ENCODE assay signal across 12 cellular contexts in genomic region chr16:66127459-66128362, GRCh38.
DNase-seq lines count a peak whose midpoint lies in the region; ATAC-seq and TF ChIP-seq lines count a peak whose summit lies in the region.
"Had no signal": no experiment of that assay in that cellular context is flagged by ENCODE, and none has a peak within 500 bp of the region (broad histone marks: within the 10 kb centered on the region; RNA-seq: fewer than 3 reads in every experiment).

No MANE protein-coding gene starts in this region.

- no peaks in the 10 kb centered on the region for H3F3A ChIP-seq in neural cell (ENCODE audit: insufficient read depth, low read length, poor library complexity, severe bottlenecking)

- H4K20me1 ChIP-seq in neural cell (ENCODE audit: insufficient read depth) = no peaks in the 10 kb centered on the region

- no peak overlapping the region for H3K9ac ChIP-seq in neural cell (ENCODE audit: low read length)

- no peak for TF ChIP-seq EP300 in neural cell (conservative IDR thresholded peaks at IDR 0.05; ENCODE audit: poor library complexity, severe bottlenecking)

- no peaks in the 10 kb centered on the region for H3K79me2 ChIP-seq in neural cell (replicated peaks; ENCODE audit: insufficient read depth, low read length)

- no peak for TF ChIP-seq RAD21 in neural cell (conservative IDR thresholded peaks at IDR 0.05)

- H3K27me3 ChIP-seq in RWPE2 (ENCODE audit: insufficient read depth, poor library complexity, severe bottlenecking) = peaks cover 3% of the 10 kb centered on the region
- H3K27me3 ChIP-seq in heart left ventricle = peaks cover 0 to 28% (median 0%) of the 10 kb centered on the region in 9 donors
- H3K27me3 ChIP-seq in neural cell (ENCODE audit: insufficient read depth, low read depth, low read length) = no peaks in the 10 kb centered on the region

- no peaks in the 10 kb centered on the region for H3K9me2 ChIP-seq in neural cell (ENCODE audit: insufficient read depth, low read length)

- no peak overlapping the region for H2AFZ ChIP-seq in neural cell (ENCODE audit: low read depth, low read length)

- ATAC-seq in RWPE2 (ENCODE audit: low read depth) = 0 out of 3 replicates have a peak, but pooled peaks have one; percentile 22
- peak in 3 of 4 donors; percentile 70 to 74 (median 72) for ATAC-seq in heart left ventricle
- no peak for ATAC-seq in HG02763 (IDR thresholded peaks at IDR 0.05; ENCODE audit: unreplicated experiment)

- intact Hi-C loops in heart left ventricle (cut with DNase I) = no loop called here

- H3K9me3 ChIP-seq in RWPE2 (ENCODE audit: severe bottlenecking) (no peaks in the 10 kb centered on the region), heart left ventricle (no peaks in the 10 kb centered on the region), neural cell (ENCODE audit: low read length) (no peaks in the 10 kb centered on the region)

- TF ChIP-seq CTCF in RWPE2 (IDR thresholded peaks at IDR 0.05; ENCODE audit: poor library complexity, severe bottlenecking) = no peak
- TF ChIP-seq CTCF in heart left ventricle (IDR thresholded peaks at IDR 0.05) = peak in 2 of 12 donors; percentile 7 to 34
- peak; percentile 41 for TF ChIP-seq CTCF in neural cell (IDR thresholded peaks at IDR 0.05; ENCODE audit: poor library complexity, severe bottlenecking)

- in situ Hi-C loops in ACHN (cut with HindIII; ENCODE audit: low pct_ligation_motif_present, low pct_unique_long_range_greater_than_20kb, low sequenced_read_pairs) = no loop called here

- DNase-seq in D341Med (ENCODE audit: low spot score) = peak; percentile 66
- no peak for DNase-seq in RWPE2 (ENCODE audit: low spot score)
- DNase-seq in heart left ventricle = peak in 2 of 5 donors; percentile 45 to 60
- DNase-seq in EL = no peak
- no peak for DNase-seq in GM19240 (ENCODE audit: insufficient read length, low spot score)
- DNase-seq in ACHN = no peak
- DNase-seq: activated CD4-positive, alpha-beta T cell treated with anti-CD3 and anti-CD28 coated beads for 1 hour; GOT3; SIG-M5 had no signal

- H3K27ac ChIP-seq in RWPE2 (ENCODE audit: poor library complexity, severe bottlenecking) (no peak overlapping the region), heart left ventricle (no peak overlapping the region), neural cell (ENCODE audit: low read length) (no peak overlapping the region)
- H3K27ac ChIP-seq: C4-2B had no signal

- 28 to 39% (median 34%) methylated on average over 26 of the region's 26 CpGs for WGBS in heart left ventricle, 4 donors

- H3K4me3 ChIP-seq in RWPE2 (ENCODE audit: severe bottlenecking) (no peak overlapping the region), heart left ventricle (peak overlapping the region in 1 of 12 donors; percentile 3), neural cell (ENCODE audit: low read length) (peak overlapping the region; percentile 4)

- TF ChIP-seq POLR2A in heart left ventricle (IDR thresholded peaks at IDR 0.05) = no peak

- H3K36me3 ChIP-seq in RWPE2 (ENCODE audit: low read depth) (no peaks in the 10 kb centered on the region), heart left ventricle (no peaks in the 10 kb centered on the region), neural cell (ENCODE audit: insufficient read depth, low read length) (no peaks in the 10 kb centered on the region)

- no peak overlapping the region for H3K4me2 ChIP-seq in neural cell (ENCODE audit: low read length)

- H3K4me1 ChIP-seq in RWPE2 (ENCODE audit: insufficient read depth, poor library complexity, severe bottlenecking) = peaks cover 20% of the 10 kb centered on the region
- peaks cover 0 to 16% (median 9%) of the 10 kb centered on the region in 12 donors for H3K4me1 ChIP-seq in heart left ventricle

TF ChIP-seq in neural cell, 6 proteins besides CTCF, POLR2A, EP300 and RAD21:
- TF ChIP-seq POLR2AphosphoS5 (IDR thresholded peaks at IDR 0.05) = no peak
- TF ChIP-seq REST (IDR thresholded peaks at IDR 0.05; ENCODE audit: borderline replicate concordance) = peak; percentile 12
- no peak for TF ChIP-seq TAF1 (IDR thresholded peaks at IDR 0.05; ENCODE audit: low read depth)
- no peak for TF ChIP-seq MXI1 (conservative IDR thresholded peaks at IDR 0.05; ENCODE audit: poor library complexity, severe bottlenecking)
